Comparison of ENCODE assay signal across 7 cellular contexts in the genomic region with DNA sequence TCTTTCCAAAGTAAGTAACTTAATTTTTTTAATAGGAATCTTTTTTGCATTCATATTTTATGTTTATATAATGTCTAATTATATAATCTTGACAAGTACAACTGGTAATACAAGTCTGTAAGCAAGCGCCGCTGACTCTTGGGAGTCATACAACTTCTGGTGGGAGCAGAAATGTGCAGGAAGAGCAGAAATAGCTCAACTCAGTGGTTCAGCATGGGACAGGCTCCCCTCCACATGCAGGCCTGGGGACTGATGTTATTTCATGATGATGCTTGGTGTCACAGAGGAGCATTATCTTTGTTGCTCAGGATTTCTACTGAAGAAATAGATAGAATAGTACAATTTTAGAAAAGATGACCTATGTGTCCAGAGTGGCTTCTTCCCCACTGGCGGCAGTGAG. TPM values are rescaled to one million over a fixed set of nuclear protein-coding genes. Genes with fewer than 3 reads are reported as not detected.
"Had no signal": no experiment of that assay in that cellular context is flagged by ENCODE, and none has a peak within 500 bp of the region (broad histone marks: within the 10 kb centered on the region; RNA-seq: fewer than 3 reads in every experiment).

No MANE protein-coding gene starts in this region.

- H3K4me2 ChIP-seq: GM23338 had no signal

- H3K4me3 ChIP-seq: GM23338 had no signal

- H2AFZ ChIP-seq: GM23338 had no signal

- DNase-seq: H9, HCEC 1CT had no signal

- ATAC-seq: GM23338, HepG2 had no signal

RNA-seq across cellular contexts. Expression of gene PDZD9, which starts 37.0 kb away (rescaled TPM):
- total RNA-seq: GM23338, H1, H9, HepG2, HT-29 had no signal
- polyA plus RNA-seq: H1, HepG2, IgD-negative memory B cell had no signal
